ENCODE assay signal across 21 cellular contexts in the genomic region with DNA sequence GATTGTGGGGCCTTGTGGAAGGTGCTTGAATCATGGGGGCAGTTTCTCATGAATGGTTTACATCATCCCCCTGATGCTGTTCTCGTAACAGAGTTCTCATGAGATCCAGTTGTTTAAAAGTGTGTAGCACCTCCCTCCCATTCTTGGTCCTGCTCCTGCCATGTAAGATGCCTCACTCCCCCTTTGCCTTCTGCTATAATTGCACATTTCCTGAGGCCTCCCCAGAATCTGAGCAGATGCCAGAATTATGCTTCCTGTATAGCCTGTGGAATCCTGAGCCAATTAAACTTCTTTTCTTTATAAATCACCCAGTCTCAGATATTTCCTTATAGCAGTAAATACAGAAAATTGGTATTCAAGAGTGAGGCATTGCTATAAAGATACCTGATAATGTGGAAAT.
"Had no signal": no experiment of that assay in that cellular context is flagged by ENCODE, and none has a peak within 500 bp of the region (broad histone marks: within the 10 kb centered on the region; RNA-seq: fewer than 3 reads in every experiment).

No MANE protein-coding gene starts in this region.

- H3K9me3 ChIP-seq: esophagus squamous epithelium, heart left ventricle, spleen, testis, transverse colon had no signal

- H3K4me1 ChIP-seq: esophagus squamous epithelium, heart left ventricle, parathyroid adenoma, spleen, testis, transverse colon had no signal

- H3K27ac ChIP-seq: esophagus squamous epithelium, heart left ventricle, parathyroid adenoma, spleen, testis, transverse colon had no signal

- DNase-seq: effector memory CD8-positive, alpha-beta T cell; esophagus squamous epithelium; heart left ventricle; hippocampal formation; left colon; left ventricle myocardium superior; mesenchymal stem cell; midbrain; occipital lobe; spleen; stimulated activated CD4-positive, alpha-beta T cell treated with anti-CD3 and anti-CD28 coated beads, Interleukin-15, amount 100 ng/mL, for 24 hours; stimulated activated CD4-positive, alpha-beta T cell treated with anti-CD3 and anti-CD28 coated beads, Interleukin-1b, Interleukin-23, amount 100 ng/mL, for 48 hours; stimulated activated CD4-positive, alpha-beta T cell treated with anti-CD3 and anti-CD28 coated beads, Interleukin-4, amount 100 ng/mL, for 4 hours; stimulated activated naive B cell treated with anti-CD40 and anti-IgM and Interleukin-4, amounts not matched to agents 10 μg/mL and 1 μg/mL and 100 μg/mL, for 72 hours; stimulated activated naive CD8-positive, alpha-beta T cell treated with anti-CD3 and anti-CD28 coated beads, Interleukin-15, amount 100 ng/mL, for 72 hours; testis; transverse colon had no signal

- H3K27ac Mint-ChIP-seq: effector memory CD8-positive, alpha-beta T cell; natural killer cell treated with Interleukin-12 subunit alpha and Interleukin-12 subunit beta and Interleukin-15 and Interleukin-18, amount 100 ng/mL, for 72 hours; stimulated activated naive B cell treated with anti-CD40 and anti-IgM and Interleukin-4, amounts not matched to agents 10 μg/mL and 1 μg/mL and 100 μg/mL, for 72 hours had no signal

- H3K36me3 Mint-ChIP-seq: natural killer cell treated with Interleukin-12 subunit alpha and Interleukin-12 subunit beta and Interleukin-15 and Interleukin-18, amount 100 ng/mL, for 72 hours had no signal

- H3K27me3 Mint-ChIP-seq: stimulated activated naive CD8-positive, alpha-beta T cell treated with anti-CD3 and anti-CD28 coated beads, Interleukin-15, amount 100 ng/mL, for 72 hours had no signal

- H3K4me3 ChIP-seq: esophagus squamous epithelium, heart left ventricle, lung, spleen, testis, transverse colon had no signal

- H3K36me3 ChIP-seq: esophagus squamous epithelium, heart left ventricle, spleen, transverse colon had no signal

- H3K9me3 Mint-ChIP-seq: effector memory CD8-positive, alpha-beta T cell; natural killer cell treated with Interleukin-12 subunit alpha and Interleukin-12 subunit beta and Interleukin-15 and Interleukin-18, amount 100 ng/mL, for 72 hours; stimulated activated naive CD8-positive, alpha-beta T cell treated with anti-CD3 and anti-CD28 coated beads, Interleukin-15, amount 100 ng/mL, for 72 hours had no signal

- H3K4me3 Mint-ChIP-seq: effector memory CD8-positive, alpha-beta T cell; natural killer cell treated with Interleukin-12 subunit alpha and Interleukin-12 subunit beta and Interleukin-15 and Interleukin-18, amount 100 ng/mL, for 72 hours; stimulated activated naive B cell treated with anti-CD40 and anti-IgM and Interleukin-4, amounts not matched to agents 10 μg/mL and 1 μg/mL and 100 μg/mL, for 72 hours; stimulated activated naive CD8-positive, alpha-beta T cell treated with anti-CD3 and anti-CD28 coated beads, Interleukin-15, amount 100 ng/mL, for 72 hours had no signal

- H3K4me1 Mint-ChIP-seq: stimulated activated naive B cell treated with anti-CD40 and anti-IgM and Interleukin-4, amounts not matched to agents 10 μg/mL and 1 μg/mL and 100 μg/mL, for 72 hours had no signal

- ATAC-seq: effector memory CD8-positive, alpha-beta T cell; heart left ventricle; left colon; left ventricle myocardium superior; natural killer cell treated with Interleukin-12 subunit alpha and Interleukin-12 subunit beta and Interleukin-15 and Interleukin-18, amount 100 ng/mL, for 72 hours; sciatic nerve; stimulated activated naive B cell treated with anti-CD40 and anti-IgM and Interleukin-4, amounts not matched to agents 10 μg/mL and 1 μg/mL and 100 μg/mL, for 72 hours; stimulated activated naive CD8-positive, alpha-beta T cell treated with anti-CD3 and anti-CD28 coated beads, Interleukin-15, amount 100 ng/mL, for 72 hours had no signal

- H3K27me3 ChIP-seq: esophagus squamous epithelium, heart left ventricle, spleen, testis, transverse colon had no signal
